13 cellular contexts compared by ENCODE assay signal in the genomic region with DNA sequence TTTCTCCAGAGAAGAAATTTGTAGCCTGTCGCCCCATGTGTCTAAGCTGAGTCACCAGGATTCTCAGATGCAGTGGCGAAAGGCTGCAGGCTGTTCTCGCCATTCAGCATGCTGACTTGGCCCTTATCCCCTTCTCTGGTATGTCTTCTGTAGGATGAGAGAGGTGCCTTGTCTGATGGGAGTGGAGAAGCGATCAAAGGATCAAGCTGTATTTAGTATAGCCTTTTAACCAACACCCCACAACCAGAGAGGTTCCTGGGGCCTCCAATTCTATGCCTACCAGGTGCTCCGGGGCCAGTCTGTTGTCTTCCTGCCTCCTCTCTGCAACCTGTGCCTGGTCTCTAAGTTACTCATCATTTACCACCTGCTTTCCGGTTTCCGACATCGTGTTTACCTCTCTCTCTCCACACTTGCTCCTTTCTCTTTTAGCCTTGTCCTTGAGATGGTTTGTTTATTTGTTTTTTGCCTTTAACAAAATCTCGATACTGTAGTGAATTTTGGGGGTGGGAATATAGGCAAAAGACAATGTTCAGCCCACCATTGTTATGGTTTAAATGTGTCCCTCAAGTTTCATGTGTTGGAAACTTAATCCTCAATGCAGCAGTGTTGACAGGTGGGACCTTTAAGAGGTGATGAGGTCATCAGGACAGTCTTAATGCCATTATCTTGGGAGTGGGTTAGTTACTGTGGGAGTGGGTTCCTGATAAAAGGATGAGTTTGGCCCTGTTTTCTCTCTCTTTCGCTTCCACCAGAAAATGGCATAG. TPM values are rescaled to one million over a fixed set of nuclear protein-coding genes. Genes with fewer than 3 reads are reported as not detected.
DNase-seq lines count a peak whose midpoint lies in the region; ATAC-seq, FAIRE-seq and TF ChIP-seq lines count a peak whose summit lies in the region.
"Had no signal": no experiment of that assay in that cellular context is flagged by ENCODE, and none has a peak within 500 bp of the region (broad histone marks: within the 10 kb centered on the region; RNA-seq: fewer than 3 reads in every experiment).

No MANE protein-coding gene starts in this region.

- peak; percentile 51 for FAIRE-seq in HTR-8/SVneo (lab: Jason Lieb, UNC)
- no peak for FAIRE-seq in bronchial epithelial cell (lab: Jason Lieb, UNC)

- peak overlapping the region; percentile 55 for H3K27ac ChIP-seq in mesodermal cell (ENCODE audit: low read depth, low read length, severe bottlenecking)

- no peaks in the 10 kb centered on the region for H3K27me3 ChIP-seq in bronchial epithelial cell (ENCODE audit: control insufficient read depth, insufficient read depth, low read length)

- in situ Hi-C loops in GM13977 (cut with MboI; ENCODE audit: low pct_unique_long_range_greater_than_20kb, low sequenced_read_pairs, unreplicated experiment): no loop called here

- CTCF ChIA-PET in AG04449 (lab: Yijun Ruan, JAX): interaction anchor here (0.8 to 3.1 kb wide), 3 partner anchors 19 to 98 kb away, joined by 3 to 13 read pairs (median 4); partner anchors contain the start of gene LXN

- no peaks in the 10 kb centered on the region for H3K9me3 ChIP-seq in mesodermal cell (ENCODE audit: control insufficient read depth, low read length)

- H3K36me3 ChIP-seq in bronchial epithelial cell (ENCODE audit: control insufficient read depth, insufficient read depth, low read length) (no peaks in the 10 kb centered on the region), mesodermal cell (ENCODE audit: control insufficient read depth, insufficient read depth, low read length) (no peaks in the 10 kb centered on the region)

- H3K4me1 ChIP-seq in mesodermal cell (ENCODE audit: control insufficient read depth, insufficient read depth, low read length, poor library complexity, severe bottlenecking): peaks cover 30% of the 10 kb centered on the region

- POLR2A ChIA-PET in AG04449 (lab: Yijun Ruan, JAX): no interaction called here

- WGBS in mesodermal cell (ENCODE audit: insufficient coverage in 2 of 2), 2 experiments: 71 to 93% methylated on average over 4 to 5 of the region's 10 CpGs

- TF ChIP-seq CTCF in AG04449 (IDR thresholded peaks at IDR 0.05; ENCODE audit: insufficient read depth, low read length, missing control alignments) (no peak), bronchial epithelial cell (IDR thresholded peaks at IDR 0.05; ENCODE audit: insufficient read depth, low read length, severe bottlenecking) (no peak), GM13977 (IDR thresholded peaks at IDR 0.05; ENCODE audit: extremely low read depth, insufficient read depth, missing control alignments) (no peak)

- H3K4me3 ChIP-seq in AG04449 (ENCODE audit: low read depth, low read length) (no peak overlapping the region), bronchial epithelial cell (ENCODE audit: low read depth, low read length) (no peak overlapping the region), mesodermal cell (ENCODE audit: extremely low read depth, insufficient read depth, low read length, poor library complexity, severe bottlenecking) (no peak overlapping the region)
- H3K4me3 ChIP-seq: lung had no signal

- ATAC-seq in GM21367 (IDR thresholded peaks at IDR 0.05; ENCODE audit: unreplicated experiment): no peak
- ATAC-seq: T-cell had no signal

- DNase-seq in AG04449 (ENCODE audit: low read depth, low spot score) (peak; percentile 42), HTR-8/SVneo (ENCODE audit: insufficient read length, low spot score) (peak; percentile 33), bronchial epithelial cell (ENCODE audit: low read depth) (peak; percentile 68), GM13977 (ENCODE audit: low spot score) (no peak), cerebellum (ENCODE audit: low spot score) (no peak)
- no peak for DNase-seq in stimulated activated CD4-positive, alpha-beta T cell treated with anti-CD3 and anti-CD28 coated beads, Interleukin-1b, Interleukin-23, amount 100 ng/mL, for 48 hours
- DNase-seq: activated naive CD8-positive, alpha-beta T cell treated with anti-CD3 and anti-CD28 coated beads, Interleukin-2, amount 10 ng/mL, durations not matched to agents 7 days and 5 days; C1 segment of cervical spinal cord; NCI-H2081 treated with DMSO at 0.1 percent for 48 hours; T-cell had no signal

RNA-seq across cellular contexts. Expression of gene MFSD1, which starts 31.4 kb away (rescaled TPM):
- total RNA-seq in bronchial epithelial cell (57.1 and 63.6 TPM in 2 replicates), cerebellum (51.4 TPM)
- polyA plus RNA-seq in mesodermal cell (2013, experiment 1 of 2): 18.8 TPM
- 17.6 TPM for polyA plus RNA-seq in mesodermal cell (2013, experiment 2 of 2)

RNA-seq across cellular contexts. Expression of gene RARRES1, which starts 38.2 kb away (rescaled TPM):
- total RNA-seq in bronchial epithelial cell (2.4 TPM in 1 of 2 replicates, not detected in the other), cerebellum (36.5 TPM)
- polyA plus RNA-seq in mesodermal cell (2013, experiment 1 of 2): 0.63 TPM
- polyA plus RNA-seq in mesodermal cell (2013, experiment 2 of 2): 0.86 TPM
- total RNA-seq: activated naive CD8-positive, alpha-beta T cell treated with anti-CD3 and anti-CD28 coated beads, Interleukin-2, amount 10 ng/mL, durations not matched to agents 7 days and 5 days; T-cell had no signal

Comparison
In these comparisons a context has a peak if more than half of its experiments do, and no peak if none do; other contexts are left out.
1. DNase-seq: peak in AG04449 (single experiment), HTR-8/SVneo (single experiment) and bronchial epithelial cell (single experiment); none in stimulated activated CD4-positive, alpha-beta T cell treated with anti-CD3 and anti-CD28 coated beads, Interleukin-1b, Interleukin-23, amount 100 ng/mL, for 48 hours (single experiment), GM13977 (single experiment) and cerebellum (single experiment).
2. RNA of gene RARRES1, which starts 38.2 kb away (total RNA-seq): 36.5 TPM in cerebellum (single experiment); 2.4 TPM in bronchial epithelial cell; every median in the first group is over 10 times any median in the second.